ENCODE assay signal across 10 cellular contexts in genomic region chr6:40804905-40805304, GRCh38.
DNase-seq lines count a peak whose midpoint lies in the region; ATAC-seq and TF ChIP-seq lines count a peak whose summit lies in the region.
"Had no signal": no experiment of that assay in that cellular context is flagged by ENCODE, and none has a peak within 500 bp of the region (broad histone marks: within the 10 kb centered on the region; RNA-seq: fewer than 3 reads in every experiment).

No MANE protein-coding gene starts in this region.

- H3K9me3 Mint-ChIP-seq in activated naive CD8-positive, alpha-beta T cell treated with anti-CD3 and anti-CD28 coated beads, Interleukin-2, amount 50 U/mL, for 24 hours, result no peaks in the 10 kb centered on the region
- H3K9me3 Mint-ChIP-seq in activated naive CD8-positive, alpha-beta T cell treated with anti-CD3 and anti-CD28 coated beads for 36 hours, result no peaks in the 10 kb centered on the region
- H3K9me3 Mint-ChIP-seq in activated CD8-positive, alpha-beta T cell treated with anti-CD3 and anti-CD28 coated beads, Interleukin-2, amount 10 ng/mL, durations not matched to agents 7 days and 5 days (ENCODE audit: insufficient read depth), result no peaks in the 10 kb centered on the region

- H3K79me2 ChIP-seq in OCI-LY1 (ENCODE audit: insufficient read depth, low read length), result no peaks in the 10 kb centered on the region

- H3K27ac ChIP-seq in OCI-LY1 (ENCODE audit: low read depth, low read length, poor library complexity, severe bottlenecking) (no peak overlapping the region), psoas muscle (no peak overlapping the region)

- H3K4me3 ChIP-seq in OCI-LY1 (ENCODE audit: low read depth, low read length, poor library complexity, severe bottlenecking) (no peak overlapping the region), epithelial cell of proximal tubule (ENCODE audit: low read depth, low read length) (no peak overlapping the region), psoas muscle (no peak overlapping the region)

- H3K4me2 ChIP-seq in OCI-LY1 (ENCODE audit: low read length), result no peak overlapping the region

- no peak overlapping the region for H3K4me3 Mint-ChIP-seq in activated naive CD8-positive, alpha-beta T cell treated with anti-CD3 and anti-CD28 coated beads, Interleukin-2, amount 50 U/mL, for 24 hours
- no peak overlapping the region for H3K4me3 Mint-ChIP-seq in activated naive CD8-positive, alpha-beta T cell treated with anti-CD3 and anti-CD28 coated beads for 36 hours
- H3K4me3 Mint-ChIP-seq in activated CD8-positive, alpha-beta T cell treated with anti-CD3 and anti-CD28 coated beads, Interleukin-2, amount 10 ng/mL, durations not matched to agents 7 days and 5 days, result no peak overlapping the region
- H3K4me3 Mint-ChIP-seq: activated CD8-positive, alpha-beta memory T cell treated with anti-CD3 and anti-CD28 coated beads, Interleukin-2, amount 10 ng/mL, durations not matched to agents 7 days and 5 days had no signal

- H3F3A ChIP-seq in OCI-LY1 (ENCODE audit: insufficient read depth, low read length), result no peaks in the 10 kb centered on the region

- H3K36me3 ChIP-seq in OCI-LY1 (ENCODE audit: insufficient read depth, low read length) (no peaks in the 10 kb centered on the region), psoas muscle (ENCODE audit: insufficient read depth in 1 of 2, low read depth in 1 of 2) (no peaks in the 10 kb centered on the region)

- H3K4me1 ChIP-seq in OCI-LY1 (ENCODE audit: insufficient read depth, low read length, severe bottlenecking) (no peaks in the 10 kb centered on the region), psoas muscle (peaks cover 28% of the 10 kb centered on the region)

- peak overlapping the region; percentile 28 for H3K27ac Mint-ChIP-seq in activated naive CD8-positive, alpha-beta T cell treated with anti-CD3 and anti-CD28 coated beads, Interleukin-2, amount 50 U/mL, for 24 hours
- no peak overlapping the region for H3K27ac Mint-ChIP-seq in activated naive CD8-positive, alpha-beta T cell treated with anti-CD3 and anti-CD28 coated beads for 36 hours
- no peak overlapping the region for H3K27ac Mint-ChIP-seq in activated CD8-positive, alpha-beta T cell treated with anti-CD3 and anti-CD28 coated beads, Interleukin-2, amount 10 ng/mL, durations not matched to agents 7 days and 5 days
- H3K27ac Mint-ChIP-seq: activated CD8-positive, alpha-beta memory T cell treated with anti-CD3 and anti-CD28 coated beads, Interleukin-2, amount 10 ng/mL, durations not matched to agents 7 days and 5 days had no signal

- H3K27me3 Mint-ChIP-seq in activated naive CD8-positive, alpha-beta T cell treated with anti-CD3 and anti-CD28 coated beads, Interleukin-2, amount 50 U/mL, for 24 hours, result no peaks in the 10 kb centered on the region
- H3K27me3 Mint-ChIP-seq in activated naive CD8-positive, alpha-beta T cell treated with anti-CD3 and anti-CD28 coated beads for 36 hours, result no peaks in the 10 kb centered on the region
- H3K27me3 Mint-ChIP-seq in activated CD8-positive, alpha-beta T cell treated with anti-CD3 and anti-CD28 coated beads, Interleukin-2, amount 10 ng/mL, durations not matched to agents 7 days and 5 days (ENCODE audit: low read depth), result peaks cover 5% of the 10 kb centered on the region

- no peak overlapping the region for H3K9ac ChIP-seq in OCI-LY1 (ENCODE audit: low read length)

- H3K36me3 Mint-ChIP-seq in activated naive CD8-positive, alpha-beta T cell treated with anti-CD3 and anti-CD28 coated beads, Interleukin-2, amount 50 U/mL, for 24 hours (ENCODE audit: low read depth), result no peaks in the 10 kb centered on the region
- H3K36me3 Mint-ChIP-seq in activated naive CD8-positive, alpha-beta T cell treated with anti-CD3 and anti-CD28 coated beads for 36 hours, result no peaks in the 10 kb centered on the region
- H3K36me3 Mint-ChIP-seq in activated CD8-positive, alpha-beta T cell treated with anti-CD3 and anti-CD28 coated beads, Interleukin-2, amount 10 ng/mL, durations not matched to agents 7 days and 5 days (ENCODE audit: low read depth), result no peaks in the 10 kb centered on the region
- H3K36me3 Mint-ChIP-seq: activated CD8-positive, alpha-beta memory T cell treated with anti-CD3 and anti-CD28 coated beads, Interleukin-2, amount 10 ng/mL, durations not matched to agents 7 days and 5 days had no signal

- H3K27me3 ChIP-seq in OCI-LY1 (ENCODE audit: insufficient read depth, low read length) (no peaks in the 10 kb centered on the region), psoas muscle (ENCODE audit: insufficient read depth in 3 of 3, low read length in 2 of 3) (no peaks in the 10 kb centered on the region)

- no peaks in the 10 kb centered on the region for H4K20me1 ChIP-seq in OCI-LY1 (ENCODE audit: insufficient read depth, low read length)

- ATAC-seq in activated naive CD8-positive, alpha-beta T cell treated with anti-CD3 and anti-CD28 coated beads, Interleukin-2, amount 50 U/mL, for 24 hours, result no peak
- ATAC-seq in psoas muscle, result no peak
- no peak for ATAC-seq in activated CD8-positive, alpha-beta T cell treated with anti-CD3 and anti-CD28 coated beads, Interleukin-2, amount 10 ng/mL, durations not matched to agents 7 days and 5 days
- ATAC-seq: activated CD8-positive, alpha-beta memory T cell treated with anti-CD3 and anti-CD28 coated beads, Interleukin-2, amount 10 ng/mL, durations not matched to agents 7 days and 5 days had no signal

- no peak for DNase-seq in activated naive CD8-positive, alpha-beta T cell treated with anti-CD3 and anti-CD28 coated beads, Interleukin-2, amount 50 U/mL, for 24 hours
- DNase-seq in activated naive CD8-positive, alpha-beta T cell treated with anti-CD3 and anti-CD28 coated beads for 36 hours, result no peak
- DNase-seq in epithelial cell of proximal tubule (ENCODE audit: low read depth), result no peak
- no peak for DNase-seq in psoas muscle
- no peak for DNase-seq in activated CD8-positive, alpha-beta T cell treated with anti-CD3 and anti-CD28 coated beads, Interleukin-2, amount 10 ng/mL, durations not matched to agents 7 days and 5 days
- DNase-seq in NCI-H748 (lab: John Stamatoyannopoulos, UW; ENCODE audit: unreplicated experiment), result no peak
- no peak for DNase-seq in HUDEP-2 (lab: John Stamatoyannopoulos, UW; ENCODE audit: unreplicated experiment in 76 of 76)
- DNase-seq: activated CD8-positive, alpha-beta memory T cell treated with anti-CD3 and anti-CD28 coated beads, Interleukin-2, amount 10 ng/mL, durations not matched to agents 7 days and 5 days; NCI-H2171 had no signal

- intact Hi-C loops in psoas muscle (cut with DNase I), result loop anchor here in 1 of 2 donors (10.0 kb wide), 1 partner anchor 490 kb away; no protein-coding TSS in a partner anchor

- WGBS in psoas muscle, 3 donors, result 91 to 93% (median 93%) methylated on average over 4 of the region's 4 CpGs

- POLR2A ChIA-PET in activated CD8-positive, alpha-beta T cell treated with anti-CD3 and anti-CD28 coated beads, Interleukin-2, amount 10 ng/mL, durations not matched to agents 7 days and 5 days (lab: Charles Lee), result interaction anchor here (0.5 kb wide), 1 partner anchor 1904 kb away, joined by 4 read pairs; no protein-coding TSS in a partner anchor

- peaks cover 3% of the 10 kb centered on the region for H3K4me1 Mint-ChIP-seq in activated naive CD8-positive, alpha-beta T cell treated with anti-CD3 and anti-CD28 coated beads, Interleukin-2, amount 50 U/mL, for 24 hours
- H3K4me1 Mint-ChIP-seq in activated naive CD8-positive, alpha-beta T cell treated with anti-CD3 and anti-CD28 coated beads for 36 hours, result no peaks in the 10 kb centered on the region
- H3K4me1 Mint-ChIP-seq in activated CD8-positive, alpha-beta T cell treated with anti-CD3 and anti-CD28 coated beads, Interleukin-2, amount 10 ng/mL, durations not matched to agents 7 days and 5 days (ENCODE audit: low read depth), result no peaks in the 10 kb centered on the region
- H3K4me1 Mint-ChIP-seq: activated CD8-positive, alpha-beta memory T cell treated with anti-CD3 and anti-CD28 coated beads, Interleukin-2, amount 10 ng/mL, durations not matched to agents 7 days and 5 days had no signal

- H3K9me3 ChIP-seq in OCI-LY1 (ENCODE audit: low read length), result no peaks in the 10 kb centered on the region
- H3K9me3 ChIP-seq in psoas muscle, result no peaks in the 10 kb centered on the region

- H2AFZ ChIP-seq in OCI-LY1 (ENCODE audit: low read length), result no peak overlapping the region

- no peaks in the 10 kb centered on the region for H3K9me2 ChIP-seq in OCI-LY1 (ENCODE audit: low read depth, low read length)

- CTCF ChIA-PET in activated CD8-positive, alpha-beta T cell treated with anti-CD3 and anti-CD28 coated beads, Interleukin-2, amount 10 ng/mL, durations not matched to agents 7 days and 5 days (lab: Charles Lee), result no interaction called here

- peak; percentile 29; the same call in 1 of the 2 replicates for TF ChIP-seq CTCF in OCI-LY1 (IDR thresholded peaks at IDR 0.05; ENCODE audit: low read length)
- peak; percentile 59 for TF ChIP-seq CTCF in epithelial cell of proximal tubule (conservative IDR thresholded peaks at IDR 0.05; ENCODE audit: low read depth, low read length)
- peak; percentile 22 for TF ChIP-seq CTCF in psoas muscle (IDR thresholded peaks at IDR 0.05)
